ENCODE assay signal across 28 cellular contexts in genomic region chr17:8788998-8789397, GRCh38. TPM values are rescaled to one million over a fixed set of nuclear protein-coding genes. Genes with fewer than 3 reads are reported as not detected.
"Had no signal": no experiment of that assay in that cellular context is flagged by ENCODE, and none has a peak within 500 bp of the region (broad histone marks: within the 10 kb centered on the region; RNA-seq: fewer than 3 reads in every experiment).

No MANE protein-coding gene starts in this region.

- ATAC-seq: heart right ventricle; natural killer cell; stimulated activated memory B cell treated with anti-CD40 and anti-IgM and Interleukin-4, amounts not matched to agents 10 μg/mL and 1 μg/mL and 100 μg/mL, for 72 hours had no signal

- H3K36me3 Mint-ChIP-seq: natural killer cell; stimulated activated memory B cell treated with anti-CD40 and anti-IgM and Interleukin-4, amounts not matched to agents 10 μg/mL and 1 μg/mL and 100 μg/mL, for 72 hours had no signal

- H3K4me1 Mint-ChIP-seq: immature natural killer cell had no signal

- H3K27ac Mint-ChIP-seq: endodermal cell; immature natural killer cell; natural killer cell; stimulated activated memory B cell treated with anti-CD40 and anti-IgM and Interleukin-4, amounts not matched to agents 10 μg/mL and 1 μg/mL and 100 μg/mL, for 72 hours; stimulated activated naive CD8-positive, alpha-beta T cell treated with anti-CD3 and anti-CD28 coated beads, Interleukin-15, Interleukin-2, amounts not matched to agents 100 ng/mL and 50 ng/mL, for 24 hours had no signal

- H3K27me3 ChIP-seq: colonic mucosa, heart right ventricle, ovary, right lobe of liver, tibial artery had no signal

- H3K4me1 ChIP-seq: colonic mucosa, right lobe of liver had no signal

- H3K36me3 ChIP-seq: colonic mucosa, heart right ventricle, ovary, right lobe of liver, tibial artery had no signal

- H3K4me3 ChIP-seq: colonic mucosa, heart right ventricle, ovary, right lobe of liver, tibial artery had no signal

- H3K27me3 Mint-ChIP-seq: stimulated activated naive CD8-positive, alpha-beta T cell treated with anti-CD3 and anti-CD28 coated beads, Interleukin-15, Interleukin-2, amounts not matched to agents 100 ng/mL and 50 ng/mL, for 24 hours had no signal

- H3K4me3 Mint-ChIP-seq: endodermal cell; immature natural killer cell; natural killer cell; neural crest cell; stimulated activated memory B cell treated with anti-CD40 and anti-IgM and Interleukin-4, amounts not matched to agents 10 μg/mL and 1 μg/mL and 100 μg/mL, for 72 hours; stimulated activated naive CD8-positive, alpha-beta T cell treated with anti-CD3 and anti-CD28 coated beads, Interleukin-15, Interleukin-2, amounts not matched to agents 100 ng/mL and 50 ng/mL, for 24 hours had no signal

- DNase-seq: caudate nucleus; colonic mucosa; dermis blood vessel endothelial cell; endodermal cell; erythroblast; heart right ventricle; immature natural killer cell; kidney; natural killer cell; nucleus accumbens; ovary; right lobe of liver; stimulated activated CD4-positive, alpha-beta T cell treated with anti-CD3 and anti-CD28 coated beads, Interleukin-4, amount 100 ng/mL, for 24 hours; tibial artery had no signal

- H3K9me3 ChIP-seq: colonic mucosa, ovary, right lobe of liver had no signal

- H3K9me3 Mint-ChIP-seq: stimulated activated memory B cell treated with anti-CD40 and anti-IgM and Interleukin-4, amounts not matched to agents 10 μg/mL and 1 μg/mL and 100 μg/mL, for 72 hours had no signal

RNA-seq across cellular contexts. Expression of gene MFSD6L, which starts 10.2 kb away (rescaled TPM):
- total RNA-seq: dermis blood vessel endothelial cell, endothelial cell of umbilical vein, frontal cortex, myocyte, neural crest cell, renal cortical epithelial cell, right lobe of liver, temporal lobe had no signal

RNA-seq across cellular contexts. Expression of gene SPDYE4, which starts 30.7 kb away (rescaled TPM):
- total RNA-seq: cerebellum, colonic mucosa, dermis blood vessel endothelial cell, endodermal cell, endothelial cell of umbilical vein, frontal cortex, glomerular endothelial cell, heart right ventricle, kidney, lower leg skin, mucosa of gallbladder, myocyte, natural killer cell, neural crest cell, ovary, posterior vena cava, renal cortical epithelial cell, right lobe of liver, temporal lobe, ureter had no signal

RNA-seq across cellular contexts. Expression of gene CCDC42, which starts 44.4 kb away (rescaled TPM):
- total RNA-seq: cerebellum, colonic mucosa, dermis blood vessel endothelial cell, endodermal cell, endothelial cell of umbilical vein, glomerular endothelial cell, kidney, lower leg skin, mucosa of gallbladder, myocyte, neural crest cell, ovary, posterior vena cava, renal cortical epithelial cell, right lobe of liver, temporal lobe, ureter had no signal
